ENCODE assay signal across 20 cellular contexts in the genomic region with DNA sequence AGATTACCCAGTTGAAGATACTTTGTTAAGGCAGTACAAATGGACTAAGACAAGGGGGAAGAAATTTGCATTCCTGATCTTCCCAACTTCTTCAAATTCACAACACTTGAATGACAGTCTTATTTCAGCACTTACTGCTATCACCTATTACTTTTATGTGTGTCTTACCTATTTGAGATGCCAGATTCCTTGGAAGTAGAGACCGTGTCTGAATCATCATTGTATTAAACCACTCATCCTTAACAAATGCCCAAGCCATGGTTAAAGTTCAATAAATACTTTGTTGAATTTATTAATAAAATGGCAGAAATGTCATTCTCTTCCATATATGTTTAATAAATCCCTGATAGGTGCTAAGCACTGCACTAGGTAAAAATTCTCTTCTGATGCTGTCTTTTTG. TPM values are rescaled to one million over a fixed set of nuclear protein-coding genes. Genes with fewer than 3 reads are reported as not detected.
DNase-seq lines count a peak whose midpoint lies in the region; ATAC-seq and TF ChIP-seq lines count a peak whose summit lies in the region.
"Had no signal": no experiment of that assay in that cellular context is flagged by ENCODE, and none has a peak within 500 bp of the region (broad histone marks: within the 10 kb centered on the region; RNA-seq: fewer than 3 reads in every experiment).

No MANE protein-coding gene starts in this region.

- H4K20me1 ChIP-seq in DOHH2 (ENCODE audit: control insufficient read depth, insufficient read depth, low read depth, low read length) (no peaks in the 10 kb centered on the region), hepatocyte (ENCODE audit: insufficient read depth, poor library complexity, severe bottlenecking) (no peaks in the 10 kb centered on the region)
- H4K20me1 ChIP-seq: BLaER1 treated with 17β-estradiol and CSF1 and Interleukin-3, amounts not matched to agents 10 nM and 100 nM had no signal

- POLR2A ChIA-PET in CD4-positive, alpha-beta T cell (lab: Charles Lee): no interaction called here

- H3K27ac Mint-ChIP-seq in CD4-positive, alpha-beta T cell: peak overlapping the region; percentile 37
- H3K27ac Mint-ChIP-seq in T-helper 17 cell: peak overlapping the region; percentile 21
- H3K27ac Mint-ChIP-seq: HFFc6 had no signal

- no peak for TF ChIP-seq CTCF in CD4-positive, alpha-beta T cell (IDR thresholded peaks at IDR 0.05)
- no peak for TF ChIP-seq CTCF in DOHH2 (IDR thresholded peaks at IDR 0.05; ENCODE audit: low read depth, low read length, poor library complexity, severe bottlenecking)
- no peak for TF ChIP-seq CTCF in hepatocyte (IDR thresholded peaks at IDR 0.05; ENCODE audit: poor library complexity)

- DNase-seq in CD4-positive, alpha-beta T cell: no peak
- DNase-seq in T-helper 17 cell (no peak), kidney glomerular epithelial cell (lab: John Stamatoyannopoulos, UW) (peak; percentile 14), hepatocyte (ENCODE audit: low spot score) (no peak)
- DNase-seq: DMS53, EL, GF-D8, H7, HFFc6, KG1, NCI-H1092, NCI-H1436, NCI-H187 treated with DMSO at 0.1 percent for 48 hours, NCI-H510A, Right ventricle myocardium superior had no signal

- H3K79me2 ChIP-seq in DOHH2 (ENCODE audit: control insufficient read depth, low read length) (no peaks in the 10 kb centered on the region), hepatocyte (no peaks in the 10 kb centered on the region)

- H3K36me3 ChIP-seq in DOHH2 (ENCODE audit: control insufficient read depth, low read length): peaks cover 47% of the 10 kb centered on the region
- no peaks in the 10 kb centered on the region for H3K36me3 ChIP-seq in hepatocyte (replicated peaks; ENCODE audit: insufficient read depth, low read depth)

- peaks cover 9% of the 10 kb centered on the region for H3K4me1 Mint-ChIP-seq in CD4-positive, alpha-beta T cell (ENCODE audit: low read depth)
- peaks cover under 1% of the 10 kb centered on the region for H3K4me1 Mint-ChIP-seq in T-helper 17 cell

- H3K36me3 Mint-ChIP-seq in CD4-positive, alpha-beta T cell (ENCODE audit: low read depth): peaks cover 45% of the 10 kb centered on the region
- H3K36me3 Mint-ChIP-seq in T-helper 17 cell (ENCODE audit: low read depth): peaks cover 6% of the 10 kb centered on the region

- H3K4me1 ChIP-seq in DOHH2 (ENCODE audit: control insufficient read depth, low read length) (peaks cover 54% of the 10 kb centered on the region), hepatocyte (ENCODE audit: insufficient read depth) (no peaks in the 10 kb centered on the region)

- H3K4me3 Mint-ChIP-seq in CD4-positive, alpha-beta T cell: no peak overlapping the region
- H3K4me3 Mint-ChIP-seq in T-helper 17 cell: no peak overlapping the region
- H3K4me3 Mint-ChIP-seq: HFFc6 had no signal

- WGBS in hepatocyte (ENCODE audit: low lambda C conversion rate, missing lambda C conversion rate): 91% methylated on average over 1 of the region's 1 CpG

- H3K4me2 ChIP-seq in DOHH2 (ENCODE audit: low read length): peak overlapping the region; percentile 49
- H3K4me2 ChIP-seq in hepatocyte: no peak overlapping the region
- H3K4me2 ChIP-seq: BLaER1 treated with 17β-estradiol and CSF1 and Interleukin-3, amounts not matched to agents 10 nM and 100 nM had no signal

- CTCF ChIA-PET in CD4-positive, alpha-beta T cell (lab: Charles Lee): interaction anchor here (1.0 kb wide), 1 partner anchor 98 kb away, joined by 3 read pairs; no protein-coding TSS in a partner anchor

- no peaks in the 10 kb centered on the region for H3K9me3 ChIP-seq in CD4-positive, alpha-beta T cell (ENCODE audit: control insufficient read depth, low read length)
- H3K9me3 ChIP-seq in DOHH2 (ENCODE audit: control insufficient read depth, insufficient read depth, low read length) (no peaks in the 10 kb centered on the region), T-helper 17 cell (ENCODE audit: control insufficient read depth, low read length, poor library complexity, severe bottlenecking) (no peaks in the 10 kb centered on the region), hepatocyte (ENCODE audit: low read depth) (no peaks in the 10 kb centered on the region)

- H3K4me3 ChIP-seq in DOHH2 (ENCODE audit: low read length) (no peak overlapping the region; the same call in 1 of the 2 replicates), hepatocyte (no peak overlapping the region)
- H3K4me3 ChIP-seq: BLaER1 treated with 17β-estradiol and CSF1 and Interleukin-3, amounts not matched to agents 10 nM and 100 nM had no signal

- H3K27me3 Mint-ChIP-seq in CD4-positive, alpha-beta T cell: no peaks in the 10 kb centered on the region
- no peaks in the 10 kb centered on the region for H3K27me3 Mint-ChIP-seq in T-helper 17 cell

- no peak for ATAC-seq in CD4-positive, alpha-beta T cell (ENCODE audit: poor library complexity)
- ATAC-seq in T-helper 17 cell (no peak), GM21360 (IDR thresholded peaks at IDR 0.05; ENCODE audit: unreplicated experiment) (no peak), GM19467 (IDR thresholded peaks at IDR 0.05; ENCODE audit: unreplicated experiment) (no peak), HG03432 (IDR thresholded peaks at IDR 0.05; ENCODE audit: unreplicated experiment) (no peak)

- intact Hi-C loops in CD4-positive, alpha-beta T cell (cut with DNase I, micrococcal nuclease): no loop called here

- H3K27ac ChIP-seq in CD4-positive, alpha-beta T cell (ENCODE audit: low read depth, low read length): no peak overlapping the region
- H3K27ac ChIP-seq in DOHH2 (ENCODE audit: low read depth, low read length) (peak overlapping the region; percentile 65), hepatocyte (no peak overlapping the region)
- H3K27ac ChIP-seq: BLaER1 treated with 17β-estradiol and CSF1 and Interleukin-3, amounts not matched to agents 10 nM and 100 nM had no signal

- H3K27me3 ChIP-seq in CD4-positive, alpha-beta T cell (ENCODE audit: control insufficient read depth, insufficient read depth, low read length): no peaks in the 10 kb centered on the region
- H3K27me3 ChIP-seq in DOHH2 (ENCODE audit: control insufficient read depth, low read length) (no peaks in the 10 kb centered on the region), hepatocyte (no peaks in the 10 kb centered on the region)
- H3K27me3 ChIP-seq: BLaER1 treated with 17β-estradiol and CSF1 and Interleukin-3, amounts not matched to agents 10 nM and 100 nM had no signal

- H3K9me3 Mint-ChIP-seq in CD4-positive, alpha-beta T cell: no peaks in the 10 kb centered on the region
- H3K9me3 Mint-ChIP-seq: HFFc6 had no signal

- H3K9me2 ChIP-seq in DOHH2 (replicated peaks; ENCODE audit: control insufficient read depth, low read length) (no peaks in the 10 kb centered on the region), hepatocyte (replicated peaks; ENCODE audit: insufficient read depth) (no peaks in the 10 kb centered on the region)

- H3F3A ChIP-seq in DOHH2 (ENCODE audit: control insufficient read depth, insufficient read depth): peaks cover 30% of the 10 kb centered on the region

- no peak overlapping the region for H2AFZ ChIP-seq in hepatocyte

RNA-seq across cellular contexts. Expression of gene SC5D, which starts 18.3 kb away (rescaled TPM):
- total RNA-seq in CD4-positive, alpha-beta T cell: 10 to 100 TPM; 87.7 to 92.7 TPM
- 10 to 100 TPM; 24.7 to 29.7 TPM for total RNA-seq in T-helper 17 cell
- total RNA-seq in hepatocyte: 164 and 166 TPM in 2 replicates
- 102 and 124 TPM in 2 replicates for polyA plus RNA-seq in hepatocyte
